Comparison of ENCODE assay signal across 13 cellular contexts in the genomic region with DNA sequence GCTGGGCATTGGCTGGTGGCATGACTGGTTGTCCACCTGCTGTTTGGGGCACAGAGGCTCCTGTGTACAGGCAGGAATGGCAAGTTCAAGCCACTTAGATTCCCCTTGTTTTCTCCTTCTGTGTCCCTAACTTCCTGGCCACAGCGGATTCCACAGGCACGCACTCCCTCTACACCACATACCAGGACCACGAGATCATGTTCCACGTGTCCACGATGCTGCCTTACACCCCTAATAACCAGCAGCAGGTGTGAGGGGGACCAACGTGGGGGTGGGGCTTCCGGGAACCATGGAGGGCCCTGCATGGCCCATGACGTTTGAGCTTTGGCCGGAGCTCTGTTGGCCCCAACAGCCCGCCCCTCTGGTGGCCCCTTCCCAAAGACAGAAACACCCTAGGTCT. TPM values are rescaled to one million over a fixed set of nuclear protein-coding genes. Genes with fewer than 3 reads are reported as not detected.
A peak's percentile ranks its signal among the peaks of the same experiment; 100 is the strongest.
DNase-seq lines count a peak whose midpoint lies in the region; ATAC-seq lines count a peak whose summit lies in the region.
"Had no signal": no experiment of that assay in that cellular context is flagged by ENCODE, and none has a peak within 500 bp of the region (broad histone marks: within the 10 kb centered on the region; RNA-seq: fewer than 3 reads in every experiment).

No MANE protein-coding gene starts in this region.

- peak; percentile 46 for DNase-seq in A172 (ENCODE audit: low spot score)
- DNase-seq in SW480 (ENCODE audit: low spot score), result peak; percentile 44
- no peak for DNase-seq in immature natural killer cell
- no peak for DNase-seq in NCI-H2029 (lab: John Stamatoyannopoulos, UW)
- no peak for DNase-seq in foreskin melanocyte
- DNase-seq: activated CD4-positive, CD25-positive, alpha-beta regulatory T cell treated with anti-CD3 and anti-CD28 coated beads, Interleukin-2, amount 50 U/mL, for 72 hours; activated naive CD4-positive, alpha-beta T cell treated with Interleukin-2 at 50 U/mL for 16 hours; dorsolateral prefrontal cortex; hippocampal formation; NCI-H526 treated with DMSO at 0.1 percent for 48 hours; SHP77 treated with DMSO at 0.1 percent for 48 hours had no signal

- H3K4me3 Mint-ChIP-seq in immature natural killer cell, result no peak overlapping the region

- peaks cover 3 to 30% (median 19%) of the 10 kb centered on the region in 3 donors for H3K36me3 Mint-ChIP-seq in immature natural killer cell

- ATAC-seq in GM21447 (IDR thresholded peaks at IDR 0.05; ENCODE audit: unreplicated experiment), result no peak

- H3K4me1 Mint-ChIP-seq in immature natural killer cell, result peaks cover 37 to 48% of the 10 kb centered on the region in 2 donors

- H3K9me3 Mint-ChIP-seq in immature natural killer cell, result no peaks in the 10 kb centered on the region

- peaks cover 19 to 42% (median 41%) of the 10 kb centered on the region in 3 donors for H3K27me3 Mint-ChIP-seq in immature natural killer cell (ENCODE audit: low read depth in 3 of 3)

- H3K27ac Mint-ChIP-seq in immature natural killer cell, result peak overlapping the region; percentile 51 to 84 (median 75)

RNA-seq across cellular contexts. Expression of gene SIPA1, which starts 7.8 kb away (rescaled TPM):
- 10.4 and 19.5 TPM in 2 replicates for total RNA-seq in A172 (2014; rRNA removed; shearing (Covaris generic))
- 100 to 1,000 TPM; 166 to 430 (median 222) TPM for polyA plus RNA-seq in immature natural killer cell

RNA-seq across cellular contexts. Expression of gene RELA, which starts 17.0 kb away (rescaled TPM):
- 24.9 and 29.7 TPM in 2 replicates for total RNA-seq in A172 (2014; rRNA removed; shearing (Covaris generic))
- 10 to 100 TPM; 38.5 to 88.4 (median 41.8) TPM for polyA plus RNA-seq in immature natural killer cell

RNA-seq across cellular contexts. Expression of gene PCNX3, which starts 30.1 kb away (rescaled TPM):
- 19.6 and 20.1 TPM in 2 replicates for total RNA-seq in A172 (2014; rRNA removed; shearing (Covaris generic))
- 10 to 100 TPM in 1 of 3 donors, under 1 TPM in 2; 0.14 to 11.7 (median 0.89) TPM for polyA plus RNA-seq in immature natural killer cell

RNA-seq across cellular contexts. Expression of gene MAP3K11, which starts 31.7 kb away (rescaled TPM):
- 38.2 and 39.2 TPM in 2 replicates for total RNA-seq in A172 (2014; rRNA removed; shearing (Covaris generic))
- polyA plus RNA-seq in immature natural killer cell, result 10 to 100 TPM; 11.1 to 29.5 (median 12.3) TPM

RNA-seq across cellular contexts. Expression of gene KCNK7, which starts 50.1 kb away (rescaled TPM):
- total RNA-seq in A172 (2014; rRNA removed; shearing (Covaris generic)), result 0.86 TPM in 1 of 2 replicates, not detected in the other
- polyA plus RNA-seq in immature natural killer cell, result not detected
- total RNA-seq: Daoy had no signal

Comparison
In these comparisons a context has a peak if more than half of its experiments do, and no peak if none do; other contexts are left out.
1. DNase-seq: peak in A172 (single experiment) and SW480 (single experiment); none in immature natural killer cell (0 of 3), NCI-H2029 (single experiment) and foreskin melanocyte (single experiment).